10 cellular contexts compared by ENCODE assay signal in genomic region chr2:20592106-20593071, GRCh38. TPM values are rescaled to one million over a fixed set of nuclear protein-coding genes. Genes with fewer than 3 reads are reported as not detected.
DNase-seq lines count a peak whose midpoint lies in the region; ATAC-seq and TF ChIP-seq lines count a peak whose summit lies in the region.
"Had no signal": no experiment of that assay in that cellular context is flagged by ENCODE, and none has a peak within 500 bp of the region (broad histone marks: within the 10 kb centered on the region; RNA-seq: fewer than 3 reads in every experiment).

No MANE protein-coding gene starts in this region.

- no CpG with 5 or more reads among the region's 22 CpGs for WGBS in trophoblast cell (ENCODE audit: extremely low coverage, insufficient coverage, insufficient read length)

- POLR2A ChIA-PET in Caco-2 (lab: Charles Lee): interaction anchor here (1.5 to 1.9 kb wide), 2 partner anchors 8 to 145 kb away, joined by 6 to 31 read pairs; partner anchors contain the start of gene RHOB

- no peak overlapping the region for H3K4me3 ChIP-seq in Caco-2 (ENCODE audit: low read depth, low read length)
- no peak overlapping the region for H3K4me3 ChIP-seq in NB4 (ENCODE audit: low read depth, low read length)
- no peak overlapping the region for H3K4me3 ChIP-seq in coronary artery
- no peak overlapping the region for H3K4me3 ChIP-seq in trophoblast cell (ENCODE audit: low read depth, low read length)
- no peak overlapping the region for H3K4me3 ChIP-seq in colonic mucosa
- H3K4me3 ChIP-seq: cardiac muscle cell had no signal

- H3K9me3 ChIP-seq in Caco-2 (no peaks in the 10 kb centered on the region), trophoblast cell (ENCODE audit: insufficient read depth, low read depth, low read length) (no peaks in the 10 kb centered on the region), colonic mucosa (no peaks in the 10 kb centered on the region)

- no peak for TF ChIP-seq POLR2A in NB4 (IDR thresholded peaks at IDR 0.05; ENCODE audit: extremely low read depth, insufficient read length)

- H3K79me1 ChIP-seq in trophoblast cell (ENCODE audit: low read length): peaks cover 65% of the 10 kb centered on the region

- H4K91ac ChIP-seq in trophoblast cell (ENCODE audit: low read depth, low read length): peak overlapping the region; percentile 83

- TSS peak; percentile 63 for BruUV-seq in Caco-2 (replicated peaks; lab: Mats Ljungman, UMichigan)

- H3K4me1 ChIP-seq in Caco-2 (peaks cover 60% of the 10 kb centered on the region), trophoblast cell (ENCODE audit: control insufficient read depth in 1 of 2, insufficient read depth in 2 of 2, low read length in 2 of 2) (peaks cover 43 to 59% of the 10 kb centered on the region in 2 experiments), colonic mucosa (peaks cover 4% of the 10 kb centered on the region)

- intact Hi-C loops in Caco-2 (cut with micrococcal nuclease; ENCODE audit: unreplicated experiment) (loop anchor here (1.0 to 5.0 kb wide), 6 partner anchors 8 to 145 kb away; partner anchors contain the start of gene RHOB), colonic mucosa (cut with DNase I) (no loop called here)

- CTCF ChIA-PET in Caco-2 (lab: Charles Lee): interaction anchor here (0.6 to 1.5 kb wide), 6 partner anchors 22 to 148 kb away, joined by 3 to 14 read pairs (median 5); partner anchors contain the start of genes HS1BP3 and RHOB

- H3K36me3 ChIP-seq in Caco-2 (ENCODE audit: control insufficient read depth, insufficient read depth, low read length) (no peaks in the 10 kb centered on the region), trophoblast cell (ENCODE audit: control insufficient read depth in 1 of 2, insufficient read depth in 2 of 2, low read length in 2 of 2) (no peaks in the 10 kb centered on the region), colonic mucosa (no peaks in the 10 kb centered on the region)
- H3K36me3 ChIP-seq: cardiac muscle cell had no signal

- H3K23ac ChIP-seq in trophoblast cell (ENCODE audit: low read length): no peak overlapping the region

- H3K27me3 Mint-ChIP-seq in Caco-2 (ENCODE audit: insufficient read depth, unreplicated experiment): no peaks in the 10 kb centered on the region

- H4K12ac ChIP-seq in trophoblast cell (ENCODE audit: low read depth, low read length): no peak overlapping the region

- no peak overlapping the region for H3K9ac ChIP-seq in trophoblast cell (ENCODE audit: low read length)
- H3K9ac ChIP-seq in colonic mucosa (ENCODE audit: low read depth in 2 of 2, low read length in 2 of 2): no peak overlapping the region

- H3K27ac ChIP-seq in coronary artery (peak overlapping the region; percentile 1 to 86), trophoblast cell (ENCODE audit: low read depth, low read length) (peak overlapping the region; percentile 87), colonic mucosa (no peak overlapping the region)
- H3K27ac ChIP-seq: cardiac muscle cell had no signal

- peak overlapping the region; percentile 28 for H2BK120ac ChIP-seq in trophoblast cell (ENCODE audit: insufficient read depth, low read length, poor library complexity)

- H3K27me3 ChIP-seq in Caco-2 (replicated peaks; ENCODE audit: control insufficient read depth, insufficient read depth, low read length) (no peaks in the 10 kb centered on the region), trophoblast cell (ENCODE audit: insufficient read depth, low read length) (no peaks in the 10 kb centered on the region), colonic mucosa (no peaks in the 10 kb centered on the region)
- H3K27me3 ChIP-seq: cardiac muscle cell had no signal

- peak overlapping the region; percentile 75 for H2BK5ac ChIP-seq in trophoblast cell (ENCODE audit: low read depth, low read length, poor library complexity)

- H2AK5ac ChIP-seq in trophoblast cell (ENCODE audit: low read length): peak overlapping the region; percentile 92

- peaks cover 33% of the 10 kb centered on the region for H3K4me1 Mint-ChIP-seq in Caco-2 (ENCODE audit: low read depth, unreplicated experiment)

- DNase-seq in Caco-2 (no peak), NB4 (ENCODE audit: low read depth) (peak; percentile 87), coronary artery (ENCODE audit: low spot score) (peak; percentile 68), trophoblast cell (peak in 1 of 2 donors; percentile 21), colonic mucosa (no peak), NCI-H345 treated with DMSO at 0.1 percent for 48 hours (lab: John Stamatoyannopoulos, UW; ENCODE audit: unreplicated experiment) (no peak)
- DNase-seq in stimulated activated CD4-positive, alpha-beta T cell treated with anti-CD3 and anti-CD28 coated beads, Interleukin-2, amount 100 ng/mL, for 48 hours: no peak
- DNase-seq: NCI-H524 had no signal

- H3K14ac ChIP-seq in trophoblast cell (ENCODE audit: low read length): peak overlapping the region; percentile 85

- no peak for ATAC-seq in GM19397 (IDR thresholded peaks at IDR 0.05; ENCODE audit: unreplicated experiment)

- peaks cover 5% of the 10 kb centered on the region for H3K36me3 Mint-ChIP-seq in Caco-2 (ENCODE audit: insufficient read depth, unreplicated experiment)

- peak overlapping the region; percentile 25 for H3K4me3 Mint-ChIP-seq in Caco-2 (ENCODE audit: unreplicated experiment)

- H4K8ac ChIP-seq in trophoblast cell (ENCODE audit: low read depth, low read length): peak overlapping the region; percentile 25

- no peak overlapping the region for H3K4me2 ChIP-seq in trophoblast cell (ENCODE audit: low read length)

- no peak overlapping the region for H2AFZ ChIP-seq in trophoblast cell (ENCODE audit: insufficient read depth, low read length, poor library complexity)

- H3K4ac ChIP-seq in trophoblast cell (ENCODE audit: low read depth, low read length): peak overlapping the region; percentile 65

- H3K27ac Mint-ChIP-seq in Caco-2 (ENCODE audit: unreplicated experiment): peak overlapping the region; percentile 73

- peak overlapping the region; percentile 88 for H2BK12ac ChIP-seq in trophoblast cell (ENCODE audit: low read length)

- peak overlapping the region; percentile 81 for H3K18ac ChIP-seq in trophoblast cell (ENCODE audit: low read length)

- peaks cover 12% of the 10 kb centered on the region for H3K79me2 ChIP-seq in trophoblast cell (ENCODE audit: control insufficient read depth, insufficient read depth, low read length, poor library complexity)

- H3K9me3 Mint-ChIP-seq in Caco-2 (ENCODE audit: unreplicated experiment): no peaks in the 10 kb centered on the region

- TF ChIP-seq CTCF in Caco-2 (IDR thresholded peaks at IDR 0.05; ENCODE audit: insufficient read depth in 1 of 2, low read depth in 1 of 2, low read length in 1 of 2, severe bottlenecking in 1 of 2, unreplicated experiment in 1 of 2) (no peak), NB4 (IDR thresholded peaks at IDR 0.05; ENCODE audit: low read depth, low read length) (no peak), coronary artery (IDR thresholded peaks at IDR 0.05) (no peak), colonic mucosa (IDR thresholded peaks at IDR 0.05) (no peak)

RNA-seq across cellular contexts. Expression of gene HS1BP3, which starts 58.5 kb away (rescaled TPM):
- total RNA-seq in Caco-2 (2022) (26.5 and 31.1 TPM in 2 replicates), colonic mucosa (10 to 100 TPM; 21.2 to 21.5 TPM)
- 17.5 and 18.2 TPM in 2 replicates for polyA plus RNA-seq in trophoblast cell (2013)

Comparison
In these comparisons a context has a peak if more than half of its experiments do, and no peak if none do; other contexts are left out.
1. DNase-seq: peak in NB4 (single experiment) and coronary artery (single experiment); none in Caco-2 (0 of 2), colonic mucosa (single experiment), stimulated activated CD4-positive, alpha-beta T cell treated with anti-CD3 and anti-CD28 coated beads, Interleukin-2, amount 100 ng/mL, for 48 hours (0 of 2) and NCI-H345 treated with DMSO at 0.1 percent for 48 hours (single experiment).